14 cellular contexts compared by ENCODE assay signal in the genomic region with DNA sequence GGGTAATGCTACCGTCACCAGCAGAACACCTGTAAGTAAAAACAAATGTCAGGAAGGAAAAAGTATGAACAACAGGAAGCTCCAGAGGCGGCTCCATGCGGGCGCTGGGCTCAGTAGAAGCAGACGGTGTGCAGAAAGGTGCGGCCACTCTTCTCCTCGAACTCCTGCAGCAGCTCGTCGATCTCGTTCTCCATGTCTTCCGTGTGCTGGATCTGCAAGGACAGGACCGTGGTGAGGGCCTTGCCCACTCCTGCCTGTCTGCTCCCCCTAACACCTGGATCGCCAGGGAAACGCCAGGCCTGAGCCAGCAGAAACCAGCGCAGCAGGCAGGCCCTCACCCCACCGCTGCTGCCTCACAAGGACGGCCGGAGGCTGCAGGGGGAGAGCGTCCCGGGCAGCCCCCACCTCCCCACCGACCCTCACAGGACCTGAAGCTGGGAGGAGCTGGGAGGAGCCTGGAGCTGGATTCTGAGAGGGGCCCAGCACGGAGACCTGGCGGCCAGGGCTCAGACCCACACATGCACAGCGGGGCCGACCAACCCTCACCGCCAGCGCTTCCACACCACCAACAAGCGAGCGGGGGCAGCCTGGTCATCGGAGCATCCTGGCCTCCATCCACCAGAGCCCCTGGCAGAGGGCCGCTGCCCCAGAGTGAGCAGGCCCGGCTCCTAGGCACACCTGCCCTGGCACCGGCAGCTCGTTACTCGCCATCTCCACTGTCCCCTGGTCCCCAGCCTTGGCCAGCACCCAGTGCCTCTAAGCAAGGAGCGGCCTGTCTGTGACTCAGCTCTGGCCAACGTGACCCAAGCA. TPM values are rescaled to one million over a fixed set of nuclear protein-coding genes. Genes with fewer than 3 reads are reported as not detected.
DNase-seq lines count a peak whose midpoint lies in the region; ATAC-seq, FAIRE-seq and TF ChIP-seq lines count a peak whose summit lies in the region.
"Had no signal": no experiment of that assay in that cellular context is flagged by ENCODE, and none has a peak within 500 bp of the region (broad histone marks: within the 10 kb centered on the region; RNA-seq: fewer than 3 reads in every experiment).

No MANE protein-coding gene starts in this region.

- POLR2A ChIA-PET in CD4-positive, alpha-beta T cell (lab: Charles Lee) = no interaction called here

- peak overlapping the region; percentile 66 for H3K4me3 Mint-ChIP-seq in CD4-positive, alpha-beta T cell
- peak overlapping the region; percentile 53; the same call in 1 of the 2 replicates for H3K4me3 Mint-ChIP-seq in HFFc6
- peak overlapping the region; percentile 83 for H3K4me3 Mint-ChIP-seq in neural crest cell

- CTCF ChIA-PET in CD4-positive, alpha-beta T cell (lab: Charles Lee) = no interaction called here

- no peak for ATAC-seq in CD4-positive, alpha-beta T cell (ENCODE audit: poor library complexity)
- ATAC-seq in HG03039 (IDR thresholded peaks at IDR 0.05; ENCODE audit: unreplicated experiment) = no peak

- FAIRE-seq in bronchial epithelial cell (lab: Jason Lieb, UNC) = peak; percentile 13
- FAIRE-seq: GM12892, HTR-8/SVneo had no signal

- intact Hi-C loops in CD4-positive, alpha-beta T cell (cut with DNase I, micrococcal nuclease) = no loop called here

- DNase-seq in CD4-positive, alpha-beta T cell = no peak
- DNase-seq in HFFc6 (no peak), bronchial epithelial cell (ENCODE audit: low read depth) (no peak), neural crest cell (ENCODE audit: low read depth, low spot score) (no peak), MV-4-11 (lab: John Stamatoyannopoulos, UW) (no peak), AML-193 (lab: John Stamatoyannopoulos, UW) (no peak)
- DNase-seq: DMS 273 treated with DMSO at 0.1 percent for 48 hours; effector CD4-positive, alpha-beta T cell; NCI-H1417; Peyer's patch; uterus had no signal

- no peak overlapping the region for H3K27ac Mint-ChIP-seq in CD4-positive, alpha-beta T cell
- H3K27ac Mint-ChIP-seq in HFFc6 (no peak overlapping the region), neural crest cell (ENCODE audit: unreplicated experiment) (no peak overlapping the region)

- no peaks in the 10 kb centered on the region for H3K9me3 Mint-ChIP-seq in CD4-positive, alpha-beta T cell
- no peaks in the 10 kb centered on the region for H3K9me3 Mint-ChIP-seq in HFFc6
- no peaks in the 10 kb centered on the region for H3K9me3 Mint-ChIP-seq in neural crest cell

- no peak for TF ChIP-seq CTCF in CD4-positive, alpha-beta T cell (IDR thresholded peaks at IDR 0.05)
- TF ChIP-seq CTCF in HFFc6 (IDR thresholded peaks at IDR 0.05) (no peak), bronchial epithelial cell (IDR thresholded peaks at IDR 0.05; ENCODE audit: insufficient read depth, low read length, severe bottlenecking) (no peak), neural crest cell (conservative IDR thresholded peaks at IDR 0.05) (no peak)

- no peaks in the 10 kb centered on the region for H3K27me3 Mint-ChIP-seq in CD4-positive, alpha-beta T cell
- H3K27me3 Mint-ChIP-seq in HFFc6 (ENCODE audit: insufficient read depth) (peaks cover 5% of the 10 kb centered on the region; the same call in 1 of the 2 replicates), neural crest cell (ENCODE audit: low read depth) (peaks cover 8% of the 10 kb centered on the region)

- peaks cover 8% of the 10 kb centered on the region for H3K36me3 ChIP-seq in bronchial epithelial cell (ENCODE audit: control insufficient read depth, insufficient read depth, low read length)
- H3K36me3 ChIP-seq: uterus had no signal

- no peak overlapping the region for H3K4me3 ChIP-seq in bronchial epithelial cell (ENCODE audit: low read depth, low read length)
- H3K4me3 ChIP-seq: Peyer's patch, uterus had no signal

- H3K36me3 Mint-ChIP-seq in CD4-positive, alpha-beta T cell (ENCODE audit: low read depth) = peaks cover 7% of the 10 kb centered on the region
- H3K36me3 Mint-ChIP-seq in HFFc6 (ENCODE audit: low read depth) = peaks cover 11% of the 10 kb centered on the region; the same call in 1 of the 2 replicates
- H3K36me3 Mint-ChIP-seq in neural crest cell (ENCODE audit: low read depth) = peaks cover 7% of the 10 kb centered on the region

- H3K27ac ChIP-seq in CD4-positive, alpha-beta T cell (ENCODE audit: low read depth, low read length) = no peak overlapping the region

- no peaks in the 10 kb centered on the region for H3K27me3 ChIP-seq in CD4-positive, alpha-beta T cell (ENCODE audit: control insufficient read depth, insufficient read depth, low read length)
- no peaks in the 10 kb centered on the region for H3K27me3 ChIP-seq in bronchial epithelial cell (ENCODE audit: control insufficient read depth, insufficient read depth, low read length)
- H3K27me3 ChIP-seq: Peyer's patch, uterus had no signal

- no peaks in the 10 kb centered on the region for H3K9me3 ChIP-seq in CD4-positive, alpha-beta T cell (ENCODE audit: control insufficient read depth, low read length)
- H3K9me3 ChIP-seq: Peyer's patch, uterus had no signal

- peaks cover 5% of the 10 kb centered on the region for H3K4me1 Mint-ChIP-seq in CD4-positive, alpha-beta T cell (ENCODE audit: low read depth)
- H3K4me1 Mint-ChIP-seq in HFFc6 (ENCODE audit: low read depth) (peaks cover 5% of the 10 kb centered on the region; the same call in 1 of the 2 replicates), neural crest cell (peaks cover 11% of the 10 kb centered on the region)

RNA-seq across cellular contexts. Expression of a gene that starts 1.7 kb away (rescaled TPM):
- total RNA-seq in CD4-positive, alpha-beta T cell = 1 to 10 TPM in 1 of 2 experiments, under 1 TPM in 1; 0.75 to 1.5 TPM
- 1 to 10 TPM; 2.8 to 5.1 (median 4.1) TPM for total RNA-seq in HFFc6 (2021; fragmentation: NEBNext Ultra II Directional; extraction: Animal tissue kit (Norgen Biotek cat#: 25700))
- total RNA-seq in bronchial epithelial cell (0.53 and 0.64 TPM in 2 replicates), neural crest cell (13.4 and 16.9 TPM in 2 replicates)

RNA-seq across cellular contexts. Expression of a gene that starts 30.2 kb away (rescaled TPM):
- total RNA-seq in CD4-positive, alpha-beta T cell = 10 to 100 TPM; 17.0 to 19.5 TPM
- total RNA-seq in HFFc6 (2021; fragmentation: NEBNext Ultra II Directional; extraction: Animal tissue kit (Norgen Biotek cat#: 25700)) = 10 to 100 TPM; 48.7 to 61.5 (median 54.0) TPM
- total RNA-seq in bronchial epithelial cell = 20.9 and 28.7 TPM in 2 replicates
- total RNA-seq in neural crest cell = 54.4 and 58.0 TPM in 2 replicates

RNA-seq across cellular contexts. Expression of a gene that starts 32.5 kb away (rescaled TPM):
- 100 to 1,000 TPM in 1 of 2 experiments, 10 to 100 TPM in 1; 95.4 to 101 TPM for total RNA-seq in CD4-positive, alpha-beta T cell
- 100 to 1,000 TPM; 132 to 156 (median 137) TPM for total RNA-seq in HFFc6 (2021; fragmentation: NEBNext Ultra II Directional; extraction: Animal tissue kit (Norgen Biotek cat#: 25700))
- total RNA-seq in bronchial epithelial cell = 54.0 and 56.1 TPM in 2 replicates
- total RNA-seq in neural crest cell = 132 and 134 TPM in 2 replicates

RNA-seq across cellular contexts. Expression of a gene that starts 57.8 kb away (rescaled TPM):
- total RNA-seq in CD4-positive, alpha-beta T cell = 1 to 10 TPM; 1.0 to 1.3 TPM
- total RNA-seq in HFFc6 (2021; fragmentation: NEBNext Ultra II Directional; extraction: Animal tissue kit (Norgen Biotek cat#: 25700)) = 1 to 10 TPM; 1.6 to 4.0 (median 2.0) TPM
- total RNA-seq in bronchial epithelial cell (0.26 TPM in 2 replicates), neural crest cell (14.3 and 14.5 TPM in 2 replicates)
